21 cellular contexts compared by ENCODE assay signal in the genomic region with DNA sequence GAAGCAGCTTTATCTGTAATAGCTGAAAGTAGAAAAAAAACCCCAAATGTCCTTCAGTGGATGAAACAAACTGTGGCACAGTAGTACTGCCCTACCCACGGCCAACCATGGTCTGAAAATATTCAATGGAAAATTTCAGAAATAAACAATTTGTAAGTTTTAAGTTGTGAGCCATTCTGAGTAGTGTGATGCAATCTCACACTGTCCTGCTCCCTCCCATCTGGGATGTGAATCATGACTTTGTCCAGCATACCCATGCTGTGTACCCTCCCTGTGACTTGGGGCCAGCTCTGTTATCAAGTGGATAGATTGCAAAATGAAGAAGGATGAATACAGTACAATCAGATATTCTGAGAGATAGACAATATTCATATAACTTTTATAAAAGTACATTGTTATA.
A peak's percentile ranks its signal among the peaks of the same experiment; 100 is the strongest.
DNase-seq lines count a peak whose midpoint lies in the region; ATAC-seq, FAIRE-seq and TF ChIP-seq lines count a peak whose summit lies in the region.
"Had no signal": no experiment of that assay in that cellular context is flagged by ENCODE, and none has a peak within 500 bp of the region (broad histone marks: within the 10 kb centered on the region; RNA-seq: fewer than 3 reads in every experiment).

No MANE protein-coding gene starts in this region.

- peak overlapping the region; percentile 44 for H2AFZ ChIP-seq in mammary epithelial cell (ENCODE audit: low read depth, low read length)

- no peaks in the 10 kb centered on the region for H3K79me2 ChIP-seq in mammary epithelial cell (ENCODE audit: insufficient read depth, low read length)

- H3K4me3 ChIP-seq in heart right ventricle (no peak overlapping the region), mammary epithelial cell (replicated peaks in 1 of 3; ENCODE audit: insufficient read depth in 1 of 3, low read depth in 2 of 3, low read length in 3 of 3) (no peak overlapping the region), gastroesophageal sphincter (no peak overlapping the region), aorta (ENCODE audit: low read length in 2 of 2) (no peak overlapping the region)
- H3K4me3 ChIP-seq: gastrocnemius medialis, Peyer's patch, tibial artery had no signal

- dilution Hi-C loops in mammary epithelial cell (cut with HindIII; ENCODE audit: low sequenced_read_pairs) = no loop called here

- CTCF ChIA-PET in mammary epithelial cell (lab: Charles Lee; ENCODE audit: low non-redundant PET) = interaction anchor here (0.6 kb wide), 1 partner anchor 121 kb away, joined by 3 read pairs; no protein-coding TSS in a partner anchor

- H3K27ac ChIP-seq in heart right ventricle = no peak overlapping the region
- H3K27ac ChIP-seq in mammary epithelial cell (ENCODE audit: insufficient read depth, low read depth, low read length) = no peak overlapping the region
- no peak overlapping the region for H3K27ac ChIP-seq in gastroesophageal sphincter
- no peak overlapping the region for H3K27ac ChIP-seq in aorta (ENCODE audit: low read depth in 1 of 2, low read length in 2 of 2)
- H3K27ac ChIP-seq: gastrocnemius medialis, Peyer's patch, tibial artery had no signal

- intact Hi-C loops in Right ventricle myocardium inferior (cut with DNase I) = no loop called here
- intact Hi-C loops in heart right ventricle (cut with DNase I) = no loop called here
- intact Hi-C loops in mammary epithelial cell (cut with micrococcal nuclease) = no loop called here
- intact Hi-C loops in aorta (cut with DNase I) = no loop called here

- ATAC-seq in Right ventricle myocardium inferior = peak; percentile 71
- no peak for ATAC-seq in heart right ventricle
- ATAC-seq in gastroesophageal sphincter = peak; percentile 57
- peak; percentile 75 for ATAC-seq in aorta (ENCODE audit: low FRiP score)
- no peak for ATAC-seq in HG02623 (IDR thresholded peaks at IDR 0.05; ENCODE audit: unreplicated experiment)
- no peak for ATAC-seq in HG03469 (IDR thresholded peaks at IDR 0.05; ENCODE audit: unreplicated experiment)
- ATAC-seq: gastrocnemius medialis; naive thymus-derived CD4-positive, alpha-beta T cell had no signal

- TF ChIP-seq CTCF in heart right ventricle (IDR thresholded peaks at IDR 0.05) (no peak), mammary epithelial cell (conservative IDR thresholded peaks at IDR 0.05 in 1 of 2, IDR thresholded peaks at IDR 0.05 in 1 of 2; ENCODE audit: extremely low read depth in 1 of 2, insufficient read depth in 1 of 2, low read depth in 1 of 2, low read length in 2 of 2) (no peak), gastroesophageal sphincter (IDR thresholded peaks at IDR 0.05) (no peak)

- no peaks in the 10 kb centered on the region for H4K20me1 ChIP-seq in mammary epithelial cell (ENCODE audit: insufficient read depth, low read length)

- H3K36me3 ChIP-seq in heart right ventricle (no peaks in the 10 kb centered on the region), mammary epithelial cell (ENCODE audit: insufficient read depth, low read length) (no peaks in the 10 kb centered on the region), gastroesophageal sphincter (no peaks in the 10 kb centered on the region), aorta (ENCODE audit: control insufficient read depth in 1 of 2, insufficient read depth in 2 of 2, low read length in 1 of 2) (no peaks in the 10 kb centered on the region)
- H3K36me3 ChIP-seq: gastrocnemius medialis, Peyer's patch, tibial artery had no signal

- no peak for TF ChIP-seq POLR2A in gastroesophageal sphincter (IDR thresholded peaks at IDR 0.05)

- H3K4me1 ChIP-seq in heart right ventricle (peaks cover 0 to 15% (median 0%) of the 10 kb centered on the region in 9 donors), mammary epithelial cell (ENCODE audit: insufficient read depth, low read length) (peaks cover 35% of the 10 kb centered on the region), gastroesophageal sphincter (peaks cover 0 to 18% (median 0%) of the 10 kb centered on the region in 3 donors), aorta (ENCODE audit: control insufficient read depth in 1 of 2, insufficient read depth in 2 of 2, low read length in 2 of 2) (no peaks in the 10 kb centered on the region)
- H3K4me1 ChIP-seq: Peyer's patch had no signal

- WGBS in heart right ventricle, 2 donors = 75 to 82% methylated on average over 1 of the region's 1 CpG
- 58% methylated on average over 1 of the region's 1 CpG for WGBS in mammary epithelial cell (ENCODE audit: low coverage, missing lambda C conversion rate)
- WGBS in gastroesophageal sphincter (ENCODE audit: low coverage in 1 of 2), 2 donors = 55 to 71% methylated on average over 1 of the region's 1 CpG
- WGBS in aorta, 2 donors = 60 to 66% methylated on average over 1 of the region's 1 CpG

- TF ChIP-seq EP300 in gastroesophageal sphincter (IDR thresholded peaks at IDR 0.05) = no peak

- DNase-seq in Right ventricle myocardium inferior (ENCODE audit: missing footprints) (no peak), heart right ventricle (no peak), mammary epithelial cell (peak; percentile 60), aorta (no peak), GM19239 (ENCODE audit: insufficient read length, low spot score) (no peak)
- DNase-seq: activated CD4-positive, alpha-beta T cell treated with anti-CD3 and anti-CD28 coated beads, Interleukin-2, amount 10 ng/mL, durations not matched to agents 7 days and 5 days; activated naive CD4-positive, alpha-beta T cell treated with anti-CD3 and anti-CD28 coated beads, Interleukin-2, amount 10 ng/mL, durations not matched to agents 7 days and 5 days; activated T-cell treated with anti-CD3 and anti-CD28 coated beads for 4 hours; CD4-positive, CD25-positive, alpha-beta regulatory T cell; DMS79; gastrocnemius medialis; naive thymus-derived CD4-positive, alpha-beta T cell; NCI-H1436 treated with DMSO at 0.1 percent for 48 hours; Peyer's patch; posterior cingulate gyrus had no signal

- no peak overlapping the region for H3K4me2 ChIP-seq in mammary epithelial cell (ENCODE audit: insufficient read depth, low read depth, low read length)

- H3K27me3 ChIP-seq in heart right ventricle (peaks cover 0 to 26% (median 13%) of the 10 kb centered on the region in 7 donors), mammary epithelial cell (ENCODE audit: insufficient read depth, low read length) (no peaks in the 10 kb centered on the region), gastroesophageal sphincter (peaks cover 8% of the 10 kb centered on the region), aorta (ENCODE audit: control insufficient read depth in 1 of 2, insufficient read depth in 2 of 2, low read length in 1 of 2) (no peaks in the 10 kb centered on the region)
- H3K27me3 ChIP-seq: gastrocnemius medialis, Peyer's patch, tibial artery had no signal

- H3K9me3 ChIP-seq in heart right ventricle (no peaks in the 10 kb centered on the region), mammary epithelial cell (replicated peaks; ENCODE audit: insufficient read depth, low read length) (no peaks in the 10 kb centered on the region), gastroesophageal sphincter (no peaks in the 10 kb centered on the region), aorta (ENCODE audit: control insufficient read depth, low read length) (no peaks in the 10 kb centered on the region)
- H3K9me3 ChIP-seq: gastrocnemius medialis, Peyer's patch, tibial artery had no signal

- no peak for FAIRE-seq in GM19239 (lab: Jason Lieb, UNC)
- FAIRE-seq: A204.1, H54 had no signal

- in situ Hi-C loops in mammary epithelial cell (cut with MboI; ENCODE audit: low sequenced_read_pairs in 2 of 2) = no loop called here

- BruUV-seq in mammary epithelial cell (replicated peaks; lab: Mats Ljungman, UMichigan) = no TSS peak

- H3K9ac ChIP-seq in mammary epithelial cell (ENCODE audit: insufficient read depth, low read length) = no peak overlapping the region

Comparison
In these comparisons a context has a peak if more than half of its experiments do, and no peak if none do; other contexts are left out.
1. ATAC-seq: peak in Right ventricle myocardium inferior (single experiment), gastroesophageal sphincter (single experiment) and aorta (single experiment); none in heart right ventricle (0 of 8), HG02623 (single experiment) and HG03469 (single experiment).